8 cellular contexts compared by ENCODE assay signal in the genomic region with DNA sequence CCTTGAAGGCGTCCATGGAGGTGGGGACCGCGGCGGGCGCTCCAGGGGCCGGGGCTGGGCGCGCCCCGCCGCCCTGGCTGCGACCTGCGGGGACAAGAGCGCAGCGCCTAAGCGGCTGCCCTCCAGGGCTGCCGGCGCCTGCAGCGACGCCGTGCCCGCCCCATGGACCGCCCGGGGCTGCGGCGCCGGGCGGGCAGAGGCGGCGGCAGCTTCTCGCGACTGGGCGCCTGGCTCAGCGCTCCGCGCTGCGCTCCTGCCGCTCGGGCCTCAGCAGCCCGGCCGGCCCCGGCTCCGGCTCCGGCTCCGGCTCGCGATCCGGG. TPM values are rescaled to one million over a fixed set of nuclear protein-coding genes. Genes with fewer than 3 reads are reported as not detected.
DNase-seq lines count a peak whose midpoint lies in the region; ATAC-seq, FAIRE-seq and TF ChIP-seq lines count a peak whose summit lies in the region.

No MANE protein-coding gene starts in this region.

- no peak for FAIRE-seq in urothelium cell line (lab: Jason Lieb, UNC)

- H3K36me3 ChIP-seq in mucosa of descending colon (ENCODE audit: low read depth) = no peaks in the 10 kb centered on the region

- intact Hi-C loops in mucosa of descending colon (cut with DNase I, micrococcal nuclease) = no loop called here

- peaks cover 22% of the 10 kb centered on the region for H3K4me1 ChIP-seq in mucosa of descending colon (ENCODE audit: low read depth)

- no peak for DNase-seq in AG09309 (ENCODE audit: low read depth)
- DNase-seq in HS-27A (ENCODE audit: low read depth) = peak; percentile 1
- peak; percentile 20 for DNase-seq in choroid plexus epithelial cell (ENCODE audit: low read depth)
- no peak for DNase-seq in mucosa of descending colon
- no peak for DNase-seq in activated gamma-delta T cell (lab: John Stamatoyannopoulos, UW)
- DNase-seq in urothelium cell line (ENCODE audit: low spot score) = no peak
- no peak for DNase-seq in HK-2 (ENCODE audit: unreplicated experiment)

- H3K4me3 ChIP-seq in AG09309 (ENCODE audit: control insufficient read depth, low read depth, low read length) (peak overlapping the region; percentile 85), choroid plexus epithelial cell (ENCODE audit: low read depth, low read length) (no peak overlapping the region), mucosa of descending colon (peak overlapping the region; percentile 28)

- no peaks in the 10 kb centered on the region for H3K9me3 ChIP-seq in mucosa of descending colon

- TF ChIP-seq CTCF in AG09309 (IDR thresholded peaks at IDR 0.05; ENCODE audit: control insufficient read depth, insufficient read depth, low read depth, low read length, missing control alignments) (no peak), choroid plexus epithelial cell (conservative IDR thresholded peaks at IDR 0.05; ENCODE audit: low read depth, low read length) (no peak), mucosa of descending colon (IDR thresholded peaks at IDR 0.05) (no peak)

- ATAC-seq in mucosa of descending colon (peak; percentile 45), GM18907 (IDR thresholded peaks at IDR 0.05; ENCODE audit: unreplicated experiment) (no peak)

RNA-seq across cellular contexts. Expression of gene PITX1, which starts 0.2 kb away (rescaled TPM):
- 10 to 100 TPM in 1 of 3 donors, 1 to 10 TPM in 2; 5.0 to 10.7 (median 6.2) TPM for total RNA-seq in mucosa of descending colon

Comparison
In these comparisons a context has a peak if more than half of its experiments do, and no peak if none do; other contexts are left out.
1. DNase-seq: peak in HS-27A (single experiment) and choroid plexus epithelial cell (single experiment); none in AG09309 (single experiment), mucosa of descending colon (0 of 3), activated gamma-delta T cell (single experiment), urothelium cell line (single experiment) and HK-2 (single experiment).